8 cellular contexts compared by ENCODE assay signal in the genomic region with DNA sequence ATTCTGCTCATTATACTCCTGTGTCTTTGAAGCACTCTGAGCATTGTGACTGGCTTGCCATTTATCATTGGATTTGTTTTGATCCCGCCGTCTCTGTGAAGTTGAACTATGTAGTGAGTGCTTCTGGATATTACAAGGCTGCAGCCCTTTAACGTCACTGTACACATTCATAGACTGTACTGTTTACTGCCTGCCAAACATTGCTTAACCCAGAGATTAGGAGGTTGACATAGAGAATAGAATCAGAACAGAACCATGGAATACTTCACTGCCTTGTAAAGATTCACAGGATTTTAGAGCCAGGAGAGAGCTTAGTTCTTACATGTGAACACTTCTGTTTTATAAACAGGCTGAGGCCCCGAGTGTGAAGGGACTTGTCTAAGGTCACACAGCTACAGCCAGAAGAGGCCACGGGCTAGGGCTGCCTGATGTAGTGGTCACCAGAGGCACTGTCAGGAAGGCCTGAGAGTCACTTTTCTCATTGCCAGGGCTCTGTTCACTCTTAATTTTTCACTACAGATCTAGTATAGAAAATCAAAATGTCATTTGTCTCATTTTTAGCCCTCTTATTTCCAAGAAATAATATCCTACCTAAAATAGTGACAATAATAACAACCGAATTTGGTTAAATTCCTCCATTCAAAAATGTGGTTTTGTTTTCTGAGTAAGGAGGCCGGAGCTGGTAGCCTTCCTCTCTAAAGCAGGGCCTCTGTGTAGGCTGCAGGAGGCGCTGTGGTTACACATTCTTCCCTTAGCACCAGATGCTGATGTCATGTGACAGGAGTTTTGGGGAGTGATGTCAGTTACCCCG.
A peak's percentile ranks its signal among the peaks of the same experiment; 100 is the strongest.
DNase-seq lines count a peak whose midpoint lies in the region; ATAC-seq and TF ChIP-seq lines count a peak whose summit lies in the region.

No MANE protein-coding gene starts in this region.

- H3K27me3 Mint-ChIP-seq in T-cell = no peaks in the 10 kb centered on the region

- intact Hi-C loops in mammary epithelial cell (cut with micrococcal nuclease) = loop anchor here (1.0 to 5.0 kb wide), 6 partner anchors 54 to 1668 kb away; no protein-coding TSS in a partner anchor

- no TSS peak for BruUV-seq in mammary epithelial cell (replicated peaks; lab: Mats Ljungman, UMichigan)

- no peaks in the 10 kb centered on the region for H3K27me3 ChIP-seq in HL-60 (ENCODE audit: insufficient read depth, poor library complexity, severe bottlenecking)
- H3K27me3 ChIP-seq in mammary epithelial cell (ENCODE audit: insufficient read depth, low read length) = no peaks in the 10 kb centered on the region

- H3K4me3 ChIP-seq in HL-60 (replicated peaks; ENCODE audit: insufficient read depth, low read length) (no peak overlapping the region), mammary epithelial cell (replicated peaks in 1 of 3; ENCODE audit: insufficient read depth in 1 of 3, low read depth in 2 of 3, low read length in 3 of 3) (no peak overlapping the region)

- no peak overlapping the region for H3K9ac ChIP-seq in mammary epithelial cell (ENCODE audit: insufficient read depth, low read length)

- H3K9me3 ChIP-seq in mammary epithelial cell (replicated peaks; ENCODE audit: insufficient read depth, low read length) = no peaks in the 10 kb centered on the region

- H3K4me1 ChIP-seq in mammary epithelial cell (ENCODE audit: insufficient read depth, low read length) = no peaks in the 10 kb centered on the region

- H3K4me1 Mint-ChIP-seq in T-cell = no peaks in the 10 kb centered on the region

- in situ Hi-C loops in mammary epithelial cell (cut with MboI; ENCODE audit: low sequenced_read_pairs in 2 of 2) = loop anchor here in 1 of 2 donors (25.0 kb wide), 1 partner anchor 133 kb away; a partner anchor contains a TSS

- peaks cover 80% of the 10 kb centered on the region for H3K36me3 Mint-ChIP-seq in T-cell

- H2AFZ ChIP-seq in mammary epithelial cell (ENCODE audit: low read depth, low read length) = no peak overlapping the region

- no peak overlapping the region for H3K4me3 Mint-ChIP-seq in T-cell

- 72% methylated on average over 8 of the region's 9 CpGs for WGBS in mammary epithelial cell (ENCODE audit: low coverage, missing lambda C conversion rate)

- TF ChIP-seq CTCF in HL-60 (IDR thresholded peaks at IDR 0.05; ENCODE audit: insufficient read depth, low read length) = peak; percentile 71
- TF ChIP-seq CTCF in mammary epithelial cell (conservative IDR thresholded peaks at IDR 0.05 in 1 of 2, IDR thresholded peaks at IDR 0.05 in 1 of 2; ENCODE audit: extremely low read depth in 1 of 2, insufficient read depth in 1 of 2, low read depth in 1 of 2, low read length in 2 of 2) = peak; percentile 86 to 91

- POLR2A ChIA-PET in T-cell (lab: Charles Lee) = no interaction called here

- H3K27ac ChIP-seq in HL-60 (replicated peaks) (no peak overlapping the region), mammary epithelial cell (ENCODE audit: insufficient read depth, low read depth, low read length) (no peak overlapping the region)

- H3K27ac Mint-ChIP-seq in T-cell = no peak overlapping the region

- dilution Hi-C loops in mammary epithelial cell (cut with HindIII; ENCODE audit: low sequenced_read_pairs) = no loop called here

- ATAC-seq in T-cell (replicated peaks in 1 of 4) = peak; percentile 50 to 75 (median 54)

- no peaks in the 10 kb centered on the region for H3K79me2 ChIP-seq in mammary epithelial cell (ENCODE audit: insufficient read depth, low read length)

- H4K20me1 ChIP-seq in mammary epithelial cell (ENCODE audit: insufficient read depth, low read length) = no peaks in the 10 kb centered on the region

- no peak overlapping the region for H3K4me2 ChIP-seq in mammary epithelial cell (ENCODE audit: insufficient read depth, low read depth, low read length)

- CTCF ChIA-PET in T-cell (lab: Charles Lee) (interaction anchor here in 1 of 2 donors (0.5 kb wide), 1 partner anchor 20 kb away, joined by 5 read pairs; no protein-coding TSS in a partner anchor), mammary epithelial cell (lab: Charles Lee; ENCODE audit: low non-redundant PET) (no interaction called here)

- DNase-seq in activated CD4-positive, alpha-beta T cell treated with anti-CD3 and anti-CD28 coated beads for 24 hours (ENCODE audit: low read depth in 2 of 2) = peak; percentile 21 to 26
- no peak for DNase-seq in activated CD4-positive, alpha-beta T cell treated with anti-CD3 and anti-CD28 coated beads for 1 hour
- DNase-seq in HL-60 (ENCODE audit: low read depth in 1 of 2, low spot score in 1 of 2) (peak; percentile 43 to 68), T-cell (peak in 32 of 34 experiments; percentile 10 to 58 (median 35)), mammary epithelial cell (peak; percentile 35), kidney glomerular epithelial cell (lab: John Stamatoyannopoulos, UW) (peak; percentile 24), NCI-H1930 (lab: John Stamatoyannopoulos, UW) (no peak)
- peak; percentile 39 for DNase-seq in stimulated activated CD4-positive, alpha-beta T cell treated with anti-CD3 and anti-CD28 coated beads, Interleukin-4, amount 100 ng/mL, for 1 hour

- H3K9me3 Mint-ChIP-seq in T-cell = no peaks in the 10 kb centered on the region

- peaks cover 40% of the 10 kb centered on the region for H3K36me3 ChIP-seq in mammary epithelial cell (ENCODE audit: insufficient read depth, low read length)

Comparison
In these comparisons a context has a peak if more than half of its experiments do, and no peak if none do; other contexts are left out.
1. DNase-seq: peak in activated CD4-positive, alpha-beta T cell treated with anti-CD3 and anti-CD28 coated beads for 24 hours (2 of 2), HL-60 (2 of 2), T-cell (32 of 34), mammary epithelial cell (single experiment), kidney glomerular epithelial cell (single experiment) and stimulated activated CD4-positive, alpha-beta T cell treated with anti-CD3 and anti-CD28 coated beads, Interleukin-4, amount 100 ng/mL, for 1 hour (single experiment); none in activated CD4-positive, alpha-beta T cell treated with anti-CD3 and anti-CD28 coated beads for 1 hour (single experiment) and NCI-H1930 (0 of 2).